In the genomic region with DNA sequence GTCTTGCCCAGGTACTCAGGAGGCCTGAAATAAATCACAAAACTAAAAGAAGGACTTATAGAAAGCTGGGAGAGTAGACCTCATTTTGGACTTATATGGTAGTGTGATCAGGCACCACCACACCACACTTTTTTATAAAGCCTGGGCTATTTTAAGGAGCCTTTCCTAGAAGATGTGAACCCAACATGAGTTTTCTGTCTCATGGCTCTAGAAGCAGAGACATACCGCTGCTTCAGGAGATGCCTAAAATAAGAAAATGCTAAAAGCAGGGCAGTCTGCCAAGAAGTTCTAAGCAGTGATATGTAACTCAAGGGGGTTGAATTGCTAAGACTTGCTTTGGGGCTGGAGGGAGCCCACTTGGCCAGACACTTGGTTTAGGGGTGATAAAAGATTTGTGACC, we compare ENCODE assay signal across 10 cellular contexts. TPM values are rescaled to one million over a fixed set of nuclear protein-coding genes. Genes with fewer than 3 reads are reported as not detected.
A peak's percentile ranks its signal among the peaks of the same experiment; 100 is the strongest.
DNase-seq lines count a peak whose midpoint lies in the region; ATAC-seq, FAIRE-seq and TF ChIP-seq lines count a peak whose summit lies in the region.
"Had no signal": no experiment of that assay in that cellular context is flagged by ENCODE, and none has a peak within 500 bp of the region (broad histone marks: within the 10 kb centered on the region; RNA-seq: fewer than 3 reads in every experiment).

No MANE protein-coding gene starts in this region.

- dilution Hi-C loops in keratinocyte (cut with MboI; ENCODE audit: extremely low pct_ligation_motif_present, low sequenced_read_pairs): no loop called here

- H3K27ac ChIP-seq in heart left ventricle: peak overlapping the region in 9 of 12 donors; percentile 7 to 68 (median 53)
- no peak overlapping the region for H3K27ac ChIP-seq in right cardiac atrium (ENCODE audit: low read length)
- peak overlapping the region; percentile 19 to 62 for H3K27ac ChIP-seq in breast epithelium
- peak overlapping the region; percentile 59 for H3K27ac ChIP-seq in keratinocyte (ENCODE audit: control insufficient read depth, insufficient read depth, low read length)
- H3K27ac ChIP-seq in vagina: peak overlapping the region; percentile 39
- no peak overlapping the region for H3K27ac ChIP-seq in Peyer's patch
- H3K27ac ChIP-seq: thyroid gland had no signal

- ATAC-seq in heart left ventricle (peak in 2 of 4 donors; percentile 36 to 60), right cardiac atrium (no peak)

- H3K79me2 ChIP-seq in keratinocyte (ENCODE audit: control insufficient read depth, insufficient read depth, low read length): no peaks in the 10 kb centered on the region

- no peaks in the 10 kb centered on the region for H3K9me1 ChIP-seq in keratinocyte (ENCODE audit: control insufficient read depth, extremely low read depth, insufficient read depth, low read length)

- no peak for TF ChIP-seq POLR2A in heart left ventricle (IDR thresholded peaks at IDR 0.05)
- TF ChIP-seq POLR2A in breast epithelium (IDR thresholded peaks at IDR 0.05): no peak
- TF ChIP-seq POLR2A in vagina (IDR thresholded peaks at IDR 0.05): no peak
- no peak for TF ChIP-seq POLR2A in lower leg skin (IDR thresholded peaks at IDR 0.05)
- no peak for TF ChIP-seq POLR2A in Peyer's patch (IDR thresholded peaks at IDR 0.05)

- H3K4me1 ChIP-seq in heart left ventricle (peaks cover 0 to 11% (median 3%) of the 10 kb centered on the region in 12 donors), right cardiac atrium (ENCODE audit: control insufficient read depth, insufficient read depth, low read length) (no peaks in the 10 kb centered on the region), breast epithelium (no peaks in the 10 kb centered on the region), keratinocyte (ENCODE audit: control insufficient read depth, extremely low read depth, insufficient read depth, low read length) (peaks cover 33% of the 10 kb centered on the region), vagina (peaks cover 10% of the 10 kb centered on the region), HAP-1 (no peaks in the 10 kb centered on the region), Peyer's patch (no peaks in the 10 kb centered on the region)
- H3K4me1 ChIP-seq: thyroid gland had no signal

- TF ChIP-seq CTCF in heart left ventricle (IDR thresholded peaks at IDR 0.05): no peak
- no peak for TF ChIP-seq CTCF in breast epithelium (IDR thresholded peaks at IDR 0.05)
- no peak for TF ChIP-seq CTCF in keratinocyte (optimal IDR thresholded peaks at IDR 0.05 in 1 of 3, IDR thresholded peaks at IDR 0.05 in 1 of 3, conservative IDR thresholded peaks at IDR 0.05 in 1 of 3; ENCODE audit: extremely low read depth in 1 of 3, insufficient read depth in 2 of 3, low read length in 3 of 3)
- no peak for TF ChIP-seq CTCF in vagina (IDR thresholded peaks at IDR 0.05)
- TF ChIP-seq CTCF in lower leg skin (IDR thresholded peaks at IDR 0.05): no peak
- TF ChIP-seq CTCF in Peyer's patch (IDR thresholded peaks at IDR 0.05): no peak

- peak overlapping the region; percentile 68 for H3K4me2 ChIP-seq in keratinocyte (ENCODE audit: control insufficient read depth, extremely low read depth, insufficient read depth, low read depth, low read length)

- peaks cover 0 to 43% (median 12%) of the 10 kb centered on the region in 9 donors for H3K36me3 ChIP-seq in heart left ventricle
- H3K36me3 ChIP-seq in breast epithelium: no peaks in the 10 kb centered on the region
- no peaks in the 10 kb centered on the region for H3K36me3 ChIP-seq in keratinocyte (ENCODE audit: control insufficient read depth in 2 of 2, extremely low read depth in 1 of 2, insufficient read depth in 2 of 2, low read length in 2 of 2)
- peaks cover 0 to 4% of the 10 kb centered on the region in 2 donors for H3K36me3 ChIP-seq in vagina
- no peaks in the 10 kb centered on the region for H3K36me3 ChIP-seq in HAP-1 (replicated peaks)
- H3K36me3 ChIP-seq in Peyer's patch: peaks cover 0 to 19% (median 0%) of the 10 kb centered on the region in 3 donors

- no peaks in the 10 kb centered on the region for H4K20me1 ChIP-seq in keratinocyte (ENCODE audit: control insufficient read depth, extremely low read depth, insufficient read depth, low read length)

- H2AFZ ChIP-seq in keratinocyte (ENCODE audit: control insufficient read depth, low read length): no peak overlapping the region

- no peaks in the 10 kb centered on the region for H3K9me3 ChIP-seq in heart left ventricle
- H3K9me3 ChIP-seq in right cardiac atrium (ENCODE audit: control insufficient read depth, low read length): no peaks in the 10 kb centered on the region
- no peaks in the 10 kb centered on the region for H3K9me3 ChIP-seq in breast epithelium
- H3K9me3 ChIP-seq in keratinocyte (ENCODE audit: control insufficient read depth, low read depth, low read length): no peaks in the 10 kb centered on the region
- no peaks in the 10 kb centered on the region for H3K9me3 ChIP-seq in vagina
- no peaks in the 10 kb centered on the region for H3K9me3 ChIP-seq in HAP-1
- H3K9me3 ChIP-seq in Peyer's patch: no peaks in the 10 kb centered on the region
- H3K9me3 ChIP-seq: thyroid gland had no signal

- peak in 1 of 5 donors; percentile 41 for DNase-seq in heart left ventricle
- no peak for DNase-seq in right cardiac atrium
- DNase-seq in breast epithelium (ENCODE audit: low spot score in 2 of 2): no peak
- DNase-seq in keratinocyte (ENCODE audit: low read depth, low spot score): no peak
- no peak for DNase-seq in vagina (ENCODE audit: extremely low spot score in 2 of 2)
- no peak for DNase-seq in lower leg skin (ENCODE audit: low spot score in 2 of 2)
- no peak for DNase-seq in HAP-1 (ENCODE audit: low spot score in 2 of 2)
- no peak for DNase-seq in Peyer's patch
- DNase-seq: NCI-H748 treated with DMSO at 0.1 percent for 48 hours, thyroid gland had no signal

- no peak overlapping the region for H3K9ac ChIP-seq in keratinocyte (ENCODE audit: control insufficient read depth, extremely low read depth, insufficient read depth, low read length)

- FAIRE-seq in keratinocyte (lab: Jason Lieb, UNC): no peak

- no peak overlapping the region for H3K4me3 ChIP-seq in heart left ventricle
- no peak overlapping the region for H3K4me3 ChIP-seq in right cardiac atrium (ENCODE audit: low read length)
- no peak overlapping the region for H3K4me3 ChIP-seq in breast epithelium
- no peak overlapping the region for H3K4me3 ChIP-seq in keratinocyte (ENCODE audit: control insufficient read depth in 2 of 3, extremely low read depth in 1 of 3, insufficient read depth in 2 of 3, low read depth in 1 of 3, low read length in 3 of 3)
- H3K4me3 ChIP-seq in vagina: no peak overlapping the region
- H3K4me3 ChIP-seq in lower leg skin (ENCODE audit: low read depth, poor library complexity, severe bottlenecking): no peak overlapping the region
- no peak overlapping the region for H3K4me3 ChIP-seq in HAP-1
- no peak overlapping the region for H3K4me3 ChIP-seq in Peyer's patch
- H3K4me3 ChIP-seq: thyroid gland had no signal

- intact Hi-C loops in heart left ventricle (cut with DNase I): no loop called here
- intact Hi-C loops in right cardiac atrium (cut with DNase I): no loop called here
- intact Hi-C loops in breast epithelium (cut with DNase I; ENCODE audit: low total_unique reads): no loop called here
- intact Hi-C loops in vagina (cut with DNase I): no loop called here
- intact Hi-C loops in lower leg skin (cut with DNase I; ENCODE audit: low total_unique reads): no loop called here

- in situ Hi-C loops in HAP-1 (cut with MboI; ENCODE audit: low sequenced_read_pairs): no loop called here

- H3K27me3 ChIP-seq in heart left ventricle: no peaks in the 10 kb centered on the region
- no peaks in the 10 kb centered on the region for H3K27me3 ChIP-seq in right cardiac atrium (ENCODE audit: control insufficient read depth, insufficient read depth)
- H3K27me3 ChIP-seq in breast epithelium: no peaks in the 10 kb centered on the region
- no peaks in the 10 kb centered on the region for H3K27me3 ChIP-seq in keratinocyte (ENCODE audit: control insufficient read depth, extremely low read depth, insufficient read depth, low read length)
- no peaks in the 10 kb centered on the region for H3K27me3 ChIP-seq in vagina
- no peaks in the 10 kb centered on the region for H3K27me3 ChIP-seq in HAP-1 (ENCODE audit: low read depth)
- no peaks in the 10 kb centered on the region for H3K27me3 ChIP-seq in Peyer's patch
- H3K27me3 ChIP-seq: thyroid gland had no signal

- 41 to 56% (median 46%) methylated on average over 1 of the region's 1 CpG for WGBS in heart left ventricle, 4 donors
- 44% methylated on average over 1 of the region's 1 CpG for WGBS in right cardiac atrium
- WGBS in lower leg skin, 2 donors: 48 to 64% methylated on average over 1 of the region's 1 CpG

RNA-seq across cellular contexts. Expression of a gene that starts 49.6 kb away (rescaled TPM):
- total RNA-seq in heart left ventricle (10 to 100 TPM in 5 of 9 donors, 1 to 10 TPM in 4; 5.8 to 21.1 (median 11.2) TPM), right cardiac atrium (10 to 100 TPM in 3 of 4 donors, 1 to 10 TPM in 1; 9.6 to 14.4 (median 11.8) TPM), breast epithelium (10 to 100 TPM; 84.2 to 87.1 (median 84.9) TPM), vagina (65.6 TPM), lower leg skin (10 to 100 TPM; 35.2 to 63.8 (median 59.6) TPM), Peyer's patch (10 to 100 TPM; 15.7 to 28.9 (median 26.8) TPM)
- polyA plus RNA-seq in heart left ventricle (10 to 100 TPM in 1 of 2 donors, 1 to 10 TPM in 1; 3.9 to 14.0 TPM), right cardiac atrium (7.8 TPM), keratinocyte (36.1 to 51.8 TPM (median 39.2 TPM) in 3 replicates)
- 4.2 TPM for polyA plus RNA-seq in keratinocyte (2011; ENCODE audit: low read depth)
- polyA plus RNA-seq in keratinocyte (2011; cell fraction: cytosol; rRNA removed): 29.8 and 31.7 TPM in 2 replicates
- 65.8 and 70.3 TPM in 2 replicates for polyA plus RNA-seq in keratinocyte (2011; cell fraction: nucleus; rRNA removed)
- polyA plus RNA-seq in keratinocyte (2012; ENCODE audit: low replicate concordance): 24.0 and 25.2 TPM in 2 replicates
- 15.9 to 40.0 TPM (median 30.8 TPM) in 3 replicates for polyA minus RNA-seq in keratinocyte
- 27.8 TPM for polyA minus RNA-seq in keratinocyte (2011; cell fraction: cytosol; rRNA and poly(A)+ RNA removed)
- 50.6 and 61.6 TPM in 2 replicates for polyA minus RNA-seq in keratinocyte (2011; cell fraction: nucleus; rRNA and poly(A)+ RNA removed)

Comparison
In these comparisons a context has a peak if more than half of its experiments do, and no peak if none do; other contexts are left out.
1. H3K27ac ChIP-seq: peak in heart left ventricle (9 of 12), breast epithelium (2 of 2), keratinocyte (single experiment) and vagina (single experiment); none in right cardiac atrium (single experiment) and Peyer's patch (0 of 4).